Comparison of ENCODE assay signal across 24 cellular contexts in genomic region chr17:67335245-67335835, GRCh38.
"Had no signal": no experiment of that assay in that cellular context is flagged by ENCODE, and none has a peak within 500 bp of the region (broad histone marks: within the 10 kb centered on the region; RNA-seq: fewer than 3 reads in every experiment).

No MANE protein-coding gene starts in this region.

- H3K4me2 ChIP-seq: neural progenitor cell, smooth muscle cell had no signal

- H3K27ac Mint-ChIP-seq: natural killer cell treated with Interleukin-12 subunit alpha and Interleukin-12 subunit beta and Interleukin-15 and Interleukin-18, amount 100 ng/mL, for 72 hours; neural progenitor cell; progenitor cell of endocrine pancreas; stimulated activated effector memory CD8-positive, alpha-beta T cell treated with anti-CD3 and anti-CD28 coated beads, Interleukin-12 subunit alpha, Interleukin-12 subunit beta, amount 100 ng/mL, for 72 hours; stimulated activated naive CD8-positive, alpha-beta T cell treated with anti-CD3 and anti-CD28 coated beads, Interleukin-15, Interleukin-2, amounts not matched to agents 100 ng/mL and 50 ng/mL, for 24 hours had no signal

- H3K36me3 ChIP-seq: neural progenitor cell, pancreas had no signal

- H3K4me1 Mint-ChIP-seq: neural progenitor cell; stimulated activated effector memory CD8-positive, alpha-beta T cell treated with anti-CD3 and anti-CD28 coated beads, Interleukin-12 subunit alpha, Interleukin-12 subunit beta, amount 100 ng/mL, for 72 hours had no signal

- H3K27ac ChIP-seq: dorsolateral prefrontal cortex, left ventricle myocardium inferior, neural progenitor cell, pancreas, tibial artery, upper lobe of right lung, vagina had no signal

- H3K27me3 Mint-ChIP-seq: natural killer cell treated with Interleukin-12 subunit alpha and Interleukin-12 subunit beta and Interleukin-15 and Interleukin-18, amount 100 ng/mL, for 72 hours; stimulated activated naive CD8-positive, alpha-beta T cell treated with anti-CD3 and anti-CD28 coated beads, Interleukin-15, Interleukin-2, amounts not matched to agents 100 ng/mL and 50 ng/mL, for 24 hours had no signal

- H2AFZ ChIP-seq: neural progenitor cell had no signal

- H3K4me3 ChIP-seq: dorsolateral prefrontal cortex, left ventricle myocardium inferior, lung, neural progenitor cell, pancreas, smooth muscle cell, tibial artery, upper lobe of right lung, vagina had no signal

- H3K9me3 Mint-ChIP-seq: natural killer cell treated with Interleukin-12 subunit alpha and Interleukin-12 subunit beta and Interleukin-15 and Interleukin-18, amount 100 ng/mL, for 72 hours; stimulated activated effector memory CD8-positive, alpha-beta T cell treated with anti-CD3 and anti-CD28 coated beads, Interleukin-12 subunit alpha, Interleukin-12 subunit beta, amount 100 ng/mL, for 72 hours; stimulated activated naive CD8-positive, alpha-beta T cell treated with anti-CD3 and anti-CD28 coated beads, Interleukin-15, Interleukin-2, amounts not matched to agents 100 ng/mL and 50 ng/mL, for 24 hours had no signal

- ATAC-seq: esophagus mucosa; left cardiac atrium; natural killer cell treated with Interleukin-12 subunit alpha and Interleukin-12 subunit beta and Interleukin-15 and Interleukin-18, amount 100 ng/mL, for 72 hours; pancreas; right cardiac atrium; stimulated activated effector memory CD8-positive, alpha-beta T cell treated with anti-CD3 and anti-CD28 coated beads, Interleukin-12 subunit alpha, Interleukin-12 subunit beta, amount 100 ng/mL, for 72 hours; upper lobe of right lung had no signal

- H3K9me3 ChIP-seq: left ventricle myocardium inferior, pancreas, tibial artery, upper lobe of right lung, vagina had no signal

- DNase-seq: cortex of kidney; dorsolateral prefrontal cortex; effector CD8-positive, alpha-beta T cell; kidney; left cardiac atrium; left ventricle myocardium inferior; mesenchymal stem cell; midbrain; nucleus accumbens; pancreas; right cardiac atrium; stimulated activated CD4-positive, alpha-beta T cell treated with anti-CD3 and anti-CD28 coated beads, Interleukin-4, amount 100 ng/mL, for 1 hour; stimulated activated CD8-positive, alpha-beta memory T cell treated with anti-CD3 and anti-CD28 coated beads, Interleukin-4, amount 100 ng/mL, for 48 hours; tibial artery; upper lobe of right lung had no signal

- H3K4me1 ChIP-seq: left ventricle myocardium inferior, neural progenitor cell, pancreas, tibial artery, upper lobe of right lung, vagina had no signal

- H3K4me3 Mint-ChIP-seq: natural killer cell treated with Interleukin-12 subunit alpha and Interleukin-12 subunit beta and Interleukin-15 and Interleukin-18, amount 100 ng/mL, for 72 hours; neural progenitor cell; stimulated activated effector memory CD8-positive, alpha-beta T cell treated with anti-CD3 and anti-CD28 coated beads, Interleukin-12 subunit alpha, Interleukin-12 subunit beta, amount 100 ng/mL, for 72 hours; stimulated activated naive CD8-positive, alpha-beta T cell treated with anti-CD3 and anti-CD28 coated beads, Interleukin-15, Interleukin-2, amounts not matched to agents 100 ng/mL and 50 ng/mL, for 24 hours had no signal

- H3K27me3 ChIP-seq: dorsolateral prefrontal cortex, neural progenitor cell, pancreas, tibial artery, upper lobe of right lung, vagina had no signal
